ENCODE assay signal across 11 cellular contexts in the genomic region with DNA sequence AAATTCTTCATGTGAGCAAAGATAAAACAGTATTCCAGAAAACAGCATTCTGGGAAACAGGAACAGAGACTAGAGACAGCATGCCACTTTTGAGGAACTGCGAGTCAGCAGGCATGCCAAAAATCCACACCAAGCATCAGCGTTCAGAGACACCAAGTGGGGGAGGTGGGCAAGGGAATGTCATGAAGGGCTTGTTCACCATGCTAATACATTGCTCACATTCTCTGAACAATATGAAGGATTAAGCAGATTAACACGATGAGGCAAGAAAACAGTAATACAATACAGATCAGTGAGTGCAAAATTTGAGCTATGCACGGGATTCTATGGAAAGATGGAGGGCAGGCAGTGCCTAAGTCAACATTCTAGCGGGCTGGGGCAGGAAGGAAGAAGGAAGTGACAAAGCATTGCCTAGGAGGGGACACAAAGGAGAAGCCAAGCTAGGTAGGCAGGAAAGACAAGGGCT.
DNase-seq lines count a peak whose midpoint lies in the region; TF ChIP-seq lines count a peak whose summit lies in the region.
"Had no signal": no experiment of that assay in that cellular context is flagged by ENCODE, and none has a peak within 500 bp of the region (broad histone marks: within the 10 kb centered on the region; RNA-seq: fewer than 3 reads in every experiment).

No MANE protein-coding gene starts in this region.

- H3K27me3 ChIP-seq in brain microvascular endothelial cell (replicated peaks): no peaks in the 10 kb centered on the region
- H3K27me3 ChIP-seq: dorsolateral prefrontal cortex had no signal

- no peak for TF ChIP-seq CTCF in brain microvascular endothelial cell (IDR thresholded peaks at IDR 0.05; ENCODE audit: low read depth, low read length, missing control alignments)

- H3K36me3 ChIP-seq in brain microvascular endothelial cell (replicated peaks): no peaks in the 10 kb centered on the region

- DNase-seq in GM03348 (ENCODE audit: low spot score) (peak; percentile 47), LHCN-M2 (ENCODE audit: low read depth) (peak; percentile 55), brain microvascular endothelial cell (peak; percentile 19), lung microvascular endothelial cell (ENCODE audit: low read depth in 2 of 2) (peak; percentile 55 to 89), epidermal melanocyte (ENCODE audit: insufficient read length, low spot score) (no peak), NCI-H1436 treated with DMSO at 0.1 percent for 48 hours (lab: John Stamatoyannopoulos, UW) (no peak), DMS 273 (lab: John Stamatoyannopoulos, UW; ENCODE audit: unreplicated experiment) (no peak)
- DNase-seq: activated CD4-positive, alpha-beta T cell treated with anti-CD3 and anti-CD28 coated beads, Interleukin-2, amount 50 U/mL, for 48 hours; dorsolateral prefrontal cortex; naive thymus-derived CD8-positive, alpha-beta T cell; NCI-H2171 had no signal

- no peak overlapping the region for H3K27ac ChIP-seq in brain microvascular endothelial cell
- H3K27ac ChIP-seq: dorsolateral prefrontal cortex had no signal

- no peak overlapping the region for H3K4me3 ChIP-seq in brain microvascular endothelial cell (ENCODE audit: low read depth, low read length)
- H3K4me3 ChIP-seq: dorsolateral prefrontal cortex had no signal

- in situ Hi-C loops in brain microvascular endothelial cell (cut with HindIII; ENCODE audit: low pct_ligation_motif_present, low sequenced_read_pairs): no loop called here

Comparison
In these comparisons a context has a peak if more than half of its experiments do, and no peak if none do; other contexts are left out.
1. DNase-seq: peak in GM03348 (single experiment), LHCN-M2 (single experiment), brain microvascular endothelial cell (single experiment) and lung microvascular endothelial cell (2 of 2); none in epidermal melanocyte (single experiment), NCI-H1436 treated with DMSO at 0.1 percent for 48 hours (single experiment) and DMS 273 (single experiment).